ENCODE assay signal across 8 cellular contexts in genomic region chr17:27323538-27324212, GRCh38. TPM values are rescaled to one million over a fixed set of nuclear protein-coding genes. Genes with fewer than 3 reads are reported as not detected.
A peak's percentile ranks its signal among the peaks of the same experiment; 100 is the strongest.
DNase-seq lines count a peak whose midpoint lies in the region; ATAC-seq and TF ChIP-seq lines count a peak whose summit lies in the region.

No MANE protein-coding gene starts in this region.

- DNase-seq in DMS 273 (lab: John Stamatoyannopoulos, UW; ENCODE audit: unreplicated experiment): peak; percentile 56
- no peak for DNase-seq in DMS 273 treated with DMSO at 0.1 percent for 48 hours (lab: John Stamatoyannopoulos, UW)
- DNase-seq in body of pancreas: peak; percentile 33 to 55 (median 50)
- DNase-seq in iPS-NIHi11 (ENCODE audit: low spot score): peak; percentile 55
- DNase-seq in thyroid gland: peak; percentile 76 to 86
- no peak for DNase-seq in RKO (ENCODE audit: low spot score)
- no peak for DNase-seq in CD4-positive, alpha-beta T cell
- no peak for DNase-seq in NCI-H128 (lab: John Stamatoyannopoulos, UW; ENCODE audit: unreplicated experiment)

- no peaks in the 10 kb centered on the region for H3K4me1 Mint-ChIP-seq in CD4-positive, alpha-beta T cell (ENCODE audit: low read depth)

- H3K4me3 Mint-ChIP-seq in CD4-positive, alpha-beta T cell: no peak overlapping the region

- no peak overlapping the region for H3K27ac Mint-ChIP-seq in CD4-positive, alpha-beta T cell

- POLR2A ChIA-PET in CD4-positive, alpha-beta T cell (lab: Charles Lee): no interaction called here

- H3K36me3 Mint-ChIP-seq in CD4-positive, alpha-beta T cell (ENCODE audit: low read depth): peaks cover 15% of the 10 kb centered on the region

- no peaks in the 10 kb centered on the region for H3K9me3 Mint-ChIP-seq in CD4-positive, alpha-beta T cell

- H3K4me3 ChIP-seq in body of pancreas: no peak overlapping the region
- H3K4me3 ChIP-seq in thyroid gland (replicated peaks in 1 of 3): no peak overlapping the region

- no peaks in the 10 kb centered on the region for H3K36me3 ChIP-seq in body of pancreas (replicated peaks in 1 of 2; ENCODE audit: insufficient read depth in 1 of 2, low read depth in 2 of 2)
- no peaks in the 10 kb centered on the region for H3K36me3 ChIP-seq in thyroid gland

- intact Hi-C loops in body of pancreas (cut with DNase I) (loop anchor here (5.0 kb wide), 1 partner anchor 76 kb away; no protein-coding TSS in a partner anchor), thyroid gland (cut with DNase I) (no loop called here)
- intact Hi-C loops in CD4-positive, alpha-beta T cell (cut with DNase I, micrococcal nuclease): loop anchor here in 1 of 2 experiments (2.0 kb wide), 1 partner anchor 21 kb away; no protein-coding TSS in a partner anchor

- H3K27ac ChIP-seq in body of pancreas (peak overlapping the region in 1 of 4 donors; percentile 39), thyroid gland (peak overlapping the region; percentile 7 to 70 (median 54))
- no peak overlapping the region for H3K27ac ChIP-seq in CD4-positive, alpha-beta T cell (ENCODE audit: low read depth, low read length)

- TF ChIP-seq POLR2A in body of pancreas (IDR thresholded peaks at IDR 0.05) (no peak), thyroid gland (IDR thresholded peaks at IDR 0.05) (no peak)

- CTCF ChIA-PET in CD4-positive, alpha-beta T cell (lab: Charles Lee): no interaction called here

- TF ChIP-seq CTCF in body of pancreas (IDR thresholded peaks at IDR 0.05): no peak
- TF ChIP-seq CTCF in thyroid gland (IDR thresholded peaks at IDR 0.05): no peak
- no peak for TF ChIP-seq CTCF in CD4-positive, alpha-beta T cell (IDR thresholded peaks at IDR 0.05)

- peak; percentile 39 for ATAC-seq in body of pancreas
- ATAC-seq in CD4-positive, alpha-beta T cell (ENCODE audit: poor library complexity): no peak

- H3K4me1 ChIP-seq in body of pancreas (peaks cover 19% of the 10 kb centered on the region), thyroid gland (peaks cover 21 to 36% of the 10 kb centered on the region in 2 donors)

- no peaks in the 10 kb centered on the region for H3K27me3 Mint-ChIP-seq in CD4-positive, alpha-beta T cell

- H3K27me3 ChIP-seq in body of pancreas (no peaks in the 10 kb centered on the region), thyroid gland (no peaks in the 10 kb centered on the region)
- H3K27me3 ChIP-seq in CD4-positive, alpha-beta T cell (ENCODE audit: control insufficient read depth, insufficient read depth, low read length): no peaks in the 10 kb centered on the region

- no peaks in the 10 kb centered on the region for H3K9me3 ChIP-seq in body of pancreas
- H3K9me3 ChIP-seq in thyroid gland: no peaks in the 10 kb centered on the region
- H3K9me3 ChIP-seq in CD4-positive, alpha-beta T cell (ENCODE audit: control insufficient read depth, low read length): no peaks in the 10 kb centered on the region

- 31 to 33% methylated on average over 7 of the region's 7 CpGs for WGBS in body of pancreas, 2 donors
- 16 to 20% methylated on average over 7 of the region's 7 CpGs for WGBS in thyroid gland, 2 donors

RNA-seq across cellular contexts. Expression of gene WSB1, which starts 29.8 kb away (rescaled TPM):
- 100 to 1,000 TPM; 106 to 147 TPM for total RNA-seq in body of pancreas
- total RNA-seq in thyroid gland: 100 to 1,000 TPM in 3 of 4 donors, 10 to 100 TPM in 1; 89.2 to 218 (median 168) TPM
- total RNA-seq in CD4-positive, alpha-beta T cell: 100 to 1,000 TPM in 1 of 2 experiments, 10 to 100 TPM in 1; 99.4 to 104 TPM

Comparison
In these comparisons a context has a peak if more than half of its experiments do, and no peak if none do; other contexts are left out.
1. DNase-seq: peak in DMS 273 (single experiment), body of pancreas (4 of 4), iPS-NIHi11 (single experiment) and thyroid gland (2 of 2); none in DMS 273 treated with DMSO at 0.1 percent for 48 hours (single experiment), RKO (single experiment), CD4-positive, alpha-beta T cell (0 of 10) and NCI-H128 (single experiment).